Comparison of ENCODE assay signal across 8 cellular contexts in the genomic region with DNA sequence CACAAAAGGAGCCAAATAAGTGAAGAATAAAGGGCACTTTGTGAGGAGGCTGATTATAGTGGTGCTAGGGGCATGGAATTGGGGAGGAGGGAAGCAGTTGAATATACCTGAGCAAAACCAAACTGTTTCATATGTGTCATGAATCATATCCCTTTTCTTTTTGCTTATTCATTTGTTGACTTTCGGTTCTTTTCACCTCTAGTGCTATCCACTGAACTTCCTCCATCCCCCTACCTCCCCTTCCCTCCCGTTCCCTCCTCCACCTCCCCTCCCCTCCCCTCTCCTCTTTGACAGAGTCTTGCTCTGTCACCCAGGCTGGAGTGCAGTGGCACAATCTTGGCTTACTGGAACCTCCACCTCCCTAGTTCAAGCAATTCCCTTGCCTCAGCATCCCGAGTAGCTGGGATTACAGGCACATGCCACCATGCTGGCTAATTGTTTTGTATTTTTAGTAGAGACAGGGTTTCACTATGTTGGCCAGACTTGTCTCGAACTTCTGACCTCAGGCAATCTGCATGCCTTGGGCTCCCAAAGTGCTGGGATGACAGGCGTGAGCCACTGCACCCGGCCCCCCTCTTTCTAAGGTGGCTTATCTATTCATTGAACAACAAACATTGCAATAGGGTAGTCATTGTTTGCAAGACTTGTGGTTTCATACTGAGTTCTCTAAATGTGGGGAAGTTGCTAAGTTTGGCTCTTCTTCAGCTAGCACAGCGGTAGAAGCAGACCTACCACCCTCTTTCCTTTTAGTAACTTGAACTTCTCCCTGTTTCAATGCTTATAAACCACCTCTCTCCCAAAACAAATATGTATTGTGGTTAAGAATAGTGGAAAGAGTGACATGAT.
DNase-seq lines count a peak whose midpoint lies in the region; ATAC-seq and TF ChIP-seq lines count a peak whose summit lies in the region.

No MANE protein-coding gene starts in this region.

- ATAC-seq in GM18858 (IDR thresholded peaks at IDR 0.05; ENCODE audit: unreplicated experiment) (peak; percentile 93), GM21825 (IDR thresholded peaks at IDR 0.05; ENCODE audit: unreplicated experiment) (peak; percentile 91)

- no peaks in the 10 kb centered on the region for H3K36me3 ChIP-seq in ascending aorta

- DNase-seq in Kasumi-1 (lab: John Stamatoyannopoulos, UW), result peak; percentile 64 to 67
- no peak for DNase-seq in coronary artery (ENCODE audit: low spot score)
- DNase-seq in ureter (ENCODE audit: low spot score), result peak; percentile 45
- DNase-seq in T1000 (lab: John Stamatoyannopoulos, UW), result no peak
- DNase-seq in ascending aorta (ENCODE audit: low spot score in 2 of 2), result no peak
- no peak for DNase-seq in DMS53 treated with DMSO at 0.1 percent for 48 hours (lab: John Stamatoyannopoulos, UW; ENCODE audit: unreplicated experiment)

- no peaks in the 10 kb centered on the region for H3K9me3 ChIP-seq in ascending aorta

- H3K4me3 ChIP-seq in coronary artery, result peak overlapping the region; percentile 15
- H3K4me3 ChIP-seq in ascending aorta, result no peak overlapping the region

- no peak for TF ChIP-seq CTCF in coronary artery (IDR thresholded peaks at IDR 0.05)
- no peak for TF ChIP-seq CTCF in ascending aorta (IDR thresholded peaks at IDR 0.05)

- intact Hi-C loops in ascending aorta (cut with DNase I), result no loop called here

- H3K4me1 ChIP-seq in ascending aorta, result peaks cover 0 to 5% of the 10 kb centered on the region in 2 donors

- no peak overlapping the region for H3K27ac ChIP-seq in coronary artery
- no peak overlapping the region for H3K27ac ChIP-seq in ascending aorta

- no peaks in the 10 kb centered on the region for H3K27me3 ChIP-seq in ascending aorta

Comparison
In these comparisons a context has a peak if more than half of its experiments do, and no peak if none do; other contexts are left out.
1. DNase-seq: peak in Kasumi-1 (2 of 2) and ureter (single experiment); none in coronary artery (single experiment), T1000 (single experiment), ascending aorta (0 of 2) and DMS53 treated with DMSO at 0.1 percent for 48 hours (single experiment).